ENCODE assay signal across 1 cellular context in the genomic region with DNA sequence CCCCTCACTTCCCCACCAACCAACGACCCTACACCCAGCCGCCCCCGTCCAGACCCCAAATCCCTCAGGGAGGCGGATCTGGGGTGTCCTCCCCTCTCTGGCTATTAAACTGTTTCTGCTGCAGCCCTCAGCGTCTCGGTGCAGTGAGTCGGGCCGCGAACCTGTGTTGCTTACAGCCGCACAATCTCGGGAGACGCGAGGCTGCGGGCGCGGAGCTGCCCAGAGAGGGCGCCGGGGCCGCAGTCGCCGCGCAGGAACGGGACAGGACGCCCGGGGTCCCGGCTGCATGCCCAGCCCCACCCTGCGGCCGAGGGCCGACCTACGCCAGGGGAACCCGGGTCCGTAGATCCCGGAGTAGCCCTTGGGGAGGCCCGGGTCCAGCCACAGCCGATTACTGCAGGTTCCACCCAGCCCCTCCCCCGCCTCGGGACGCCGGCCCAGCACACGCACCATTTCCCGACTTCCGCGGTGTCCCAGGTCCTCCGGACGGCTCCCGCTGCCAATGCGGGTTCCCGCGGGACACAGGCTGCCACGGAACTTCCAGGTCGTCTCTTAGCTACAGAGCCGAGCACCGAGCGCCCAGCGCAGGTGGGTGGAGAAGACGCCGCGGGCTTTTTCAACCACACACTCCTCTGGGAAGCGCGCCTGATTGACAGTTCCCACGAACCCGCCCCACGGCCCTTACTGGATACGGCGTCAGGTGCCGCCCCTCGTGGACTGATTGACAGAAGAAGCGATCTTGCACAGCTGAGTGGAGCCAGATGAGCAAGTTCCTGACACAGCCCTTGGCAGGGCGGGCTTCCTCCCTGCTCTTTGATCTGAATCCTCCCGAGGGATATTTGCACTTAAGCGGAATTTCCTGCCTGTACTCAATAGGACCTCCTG.
TF ChIP-seq lines count a peak whose summit lies in the region.

A gene (minus strand): TSS at position 654 of the 885 bp plus-strand sequence. CDS start 201 bp downstream, at position 453.

TF ChIP-seq in GM12878, 131 proteins besides CTCF, POLR2A, EP300 and RAD21 (continued from another document):
- TF ChIP-seq, protein P1, sequence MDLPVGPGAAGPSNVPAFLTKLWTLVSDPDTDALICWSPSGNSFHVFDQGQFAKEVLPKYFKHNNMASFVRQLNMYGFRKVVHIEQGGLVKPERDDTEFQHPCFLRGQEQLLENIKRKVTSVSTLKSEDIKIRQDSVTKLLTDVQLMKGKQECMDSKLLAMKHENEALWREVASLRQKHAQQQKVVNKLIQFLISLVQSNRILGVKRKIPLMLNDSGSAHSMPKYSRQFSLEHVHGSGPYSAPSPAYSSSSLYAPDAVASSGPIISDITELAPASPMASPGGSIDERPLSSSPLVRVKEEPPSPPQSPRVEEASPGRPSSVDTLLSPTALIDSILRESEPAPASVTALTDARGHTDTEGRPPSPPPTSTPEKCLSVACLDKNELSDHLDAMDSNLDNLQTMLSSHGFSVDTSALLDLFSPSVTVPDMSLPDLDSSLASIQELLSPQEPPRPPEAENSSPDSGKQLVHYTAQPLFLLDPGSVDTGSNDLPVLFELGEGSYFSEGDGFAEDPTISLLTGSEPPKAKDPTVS (IDR thresholded peaks at IDR 0.05; ENCODE audit: low read depth, low read length), result no peak
- no peak for TF ChIP-seq ZBED1 (IDR thresholded peaks at IDR 0.05; ENCODE audit: borderline replicate concordance)
- TF ChIP-seq, protein P2, sequence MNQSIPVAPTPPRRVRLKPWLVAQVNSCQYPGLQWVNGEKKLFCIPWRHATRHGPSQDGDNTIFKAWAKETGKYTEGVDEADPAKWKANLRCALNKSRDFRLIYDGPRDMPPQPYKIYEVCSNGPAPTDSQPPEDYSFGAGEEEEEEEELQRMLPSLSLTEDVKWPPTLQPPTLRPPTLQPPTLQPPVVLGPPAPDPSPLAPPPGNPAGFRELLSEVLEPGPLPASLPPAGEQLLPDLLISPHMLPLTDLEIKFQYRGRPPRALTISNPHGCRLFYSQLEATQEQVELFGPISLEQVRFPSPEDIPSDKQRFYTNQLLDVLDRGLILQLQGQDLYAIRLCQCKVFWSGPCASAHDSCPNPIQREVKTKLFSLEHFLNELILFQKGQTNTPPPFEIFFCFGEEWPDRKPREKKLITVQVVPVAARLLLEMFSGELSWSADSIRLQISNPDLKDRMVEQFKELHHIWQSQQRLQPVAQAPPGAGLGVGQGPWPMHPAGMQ (IDR thresholded peaks at IDR 0.05; ENCODE audit: borderline replicate concordance), result no peak
- no peak for TF ChIP-seq POLR2AphosphoS5 (IDR thresholded peaks at IDR 0.05; ENCODE audit: low read length)
- TF ChIP-seq TCF12 (IDR thresholded peaks at IDR 0.05; ENCODE audit: low read depth, low read length), result peak; percentile 24; the same call in 1 of the 2 replicates
- no peak for TF ChIP-seq NFIC (IDR thresholded peaks at IDR 0.05; ENCODE audit: low read depth, low read length)
- no peak for TF ChIP-seq SMAD5 (IDR thresholded peaks at IDR 0.05; ENCODE audit: low read depth)
- TF ChIP-seq, protein P3, sequence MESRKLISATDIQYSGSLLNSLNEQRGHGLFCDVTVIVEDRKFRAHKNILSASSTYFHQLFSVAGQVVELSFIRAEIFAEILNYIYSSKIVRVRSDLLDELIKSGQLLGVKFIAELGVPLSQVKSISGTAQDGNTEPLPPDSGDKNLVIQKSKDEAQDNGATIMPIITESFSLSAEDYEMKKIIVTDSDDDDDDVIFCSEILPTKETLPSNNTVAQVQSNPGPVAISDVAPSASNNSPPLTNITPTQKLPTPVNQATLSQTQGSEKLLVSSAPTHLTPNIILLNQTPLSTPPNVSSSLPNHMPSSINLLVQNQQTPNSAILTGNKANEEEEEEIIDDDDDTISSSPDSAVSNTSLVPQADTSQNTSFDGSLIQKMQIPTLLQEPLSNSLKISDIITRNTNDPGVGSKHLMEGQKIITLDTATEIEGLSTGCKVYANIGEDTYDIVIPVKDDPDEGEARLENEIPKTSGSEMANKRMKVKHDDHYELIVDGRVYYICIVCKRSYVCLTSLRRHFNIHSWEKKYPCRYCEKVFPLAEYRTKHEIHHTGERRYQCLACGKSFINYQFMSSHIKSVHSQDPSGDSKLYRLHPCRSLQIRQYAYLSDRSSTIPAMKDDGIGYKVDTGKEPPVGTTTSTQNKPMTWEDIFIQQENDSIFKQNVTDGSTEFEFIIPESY (IDR thresholded peaks at IDR 0.05), result no peak
- TF ChIP-seq SREBF1 (IDR thresholded peaks at IDR 0.05; ENCODE audit: low read length), result no peak
- no peak for TF ChIP-seq CHD1 (IDR thresholded peaks at IDR 0.05; ENCODE audit: low read depth, low read length)
- TF ChIP-seq, protein P4, sequence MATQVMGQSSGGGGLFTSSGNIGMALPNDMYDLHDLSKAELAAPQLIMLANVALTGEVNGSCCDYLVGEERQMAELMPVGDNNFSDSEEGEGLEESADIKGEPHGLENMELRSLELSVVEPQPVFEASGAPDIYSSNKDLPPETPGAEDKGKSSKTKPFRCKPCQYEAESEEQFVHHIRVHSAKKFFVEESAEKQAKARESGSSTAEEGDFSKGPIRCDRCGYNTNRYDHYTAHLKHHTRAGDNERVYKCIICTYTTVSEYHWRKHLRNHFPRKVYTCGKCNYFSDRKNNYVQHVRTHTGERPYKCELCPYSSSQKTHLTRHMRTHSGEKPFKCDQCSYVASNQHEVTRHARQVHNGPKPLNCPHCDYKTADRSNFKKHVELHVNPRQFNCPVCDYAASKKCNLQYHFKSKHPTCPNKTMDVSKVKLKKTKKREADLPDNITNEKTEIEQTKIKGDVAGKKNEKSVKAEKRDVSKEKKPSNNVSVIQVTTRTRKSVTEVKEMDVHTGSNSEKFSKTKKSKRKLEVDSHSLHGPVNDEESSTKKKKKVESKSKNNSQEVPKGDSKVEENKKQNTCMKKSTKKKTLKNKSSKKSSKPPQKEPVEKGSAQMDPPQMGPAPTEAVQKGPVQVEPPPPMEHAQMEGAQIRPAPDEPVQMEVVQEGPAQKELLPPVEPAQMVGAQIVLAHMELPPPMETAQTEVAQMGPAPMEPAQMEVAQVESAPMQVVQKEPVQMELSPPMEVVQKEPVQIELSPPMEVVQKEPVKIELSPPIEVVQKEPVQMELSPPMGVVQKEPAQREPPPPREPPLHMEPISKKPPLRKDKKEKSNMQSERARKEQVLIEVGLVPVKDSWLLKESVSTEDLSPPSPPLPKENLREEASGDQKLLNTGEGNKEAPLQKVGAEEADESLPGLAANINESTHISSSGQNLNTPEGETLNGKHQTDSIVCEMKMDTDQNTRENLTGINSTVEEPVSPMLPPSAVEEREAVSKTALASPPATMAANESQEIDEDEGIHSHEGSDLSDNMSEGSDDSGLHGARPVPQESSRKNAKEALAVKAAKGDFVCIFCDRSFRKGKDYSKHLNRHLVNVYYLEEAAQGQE (IDR thresholded peaks at IDR 0.05; ENCODE audit: low read depth, low read length), result no peak
- TF ChIP-seq CBFB (IDR thresholded peaks at IDR 0.05; ENCODE audit: low read depth), result peak; percentile 37; the same call in 1 of the 2 replicates
- TF ChIP-seq EED (IDR thresholded peaks at IDR 0.05; ENCODE audit: low read depth), result peak; percentile 65; the same call in 1 of the 2 replicates
- TF ChIP-seq MTA2 (IDR thresholded peaks at IDR 0.05; ENCODE audit: low read depth), result no peak
- TF ChIP-seq, protein P5, sequence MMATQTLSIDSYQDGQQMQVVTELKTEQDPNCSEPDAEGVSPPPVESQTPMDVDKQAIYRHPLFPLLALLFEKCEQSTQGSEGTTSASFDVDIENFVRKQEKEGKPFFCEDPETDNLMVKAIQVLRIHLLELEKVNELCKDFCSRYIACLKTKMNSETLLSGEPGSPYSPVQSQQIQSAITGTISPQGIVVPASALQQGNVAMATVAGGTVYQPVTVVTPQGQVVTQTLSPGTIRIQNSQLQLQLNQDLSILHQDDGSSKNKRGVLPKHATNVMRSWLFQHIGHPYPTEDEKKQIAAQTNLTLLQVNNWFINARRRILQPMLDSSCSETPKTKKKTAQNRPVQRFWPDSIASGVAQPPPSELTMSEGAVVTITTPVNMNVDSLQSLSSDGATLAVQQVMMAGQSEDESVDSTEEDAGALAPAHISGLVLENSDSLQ (IDR thresholded peaks at IDR 0.05), result peak; percentile 98
- TF ChIP-seq ZNF217 (IDR thresholded peaks at IDR 0.05), result no peak
